ENCODE assay signal across 14 cellular contexts in the genomic region with DNA sequence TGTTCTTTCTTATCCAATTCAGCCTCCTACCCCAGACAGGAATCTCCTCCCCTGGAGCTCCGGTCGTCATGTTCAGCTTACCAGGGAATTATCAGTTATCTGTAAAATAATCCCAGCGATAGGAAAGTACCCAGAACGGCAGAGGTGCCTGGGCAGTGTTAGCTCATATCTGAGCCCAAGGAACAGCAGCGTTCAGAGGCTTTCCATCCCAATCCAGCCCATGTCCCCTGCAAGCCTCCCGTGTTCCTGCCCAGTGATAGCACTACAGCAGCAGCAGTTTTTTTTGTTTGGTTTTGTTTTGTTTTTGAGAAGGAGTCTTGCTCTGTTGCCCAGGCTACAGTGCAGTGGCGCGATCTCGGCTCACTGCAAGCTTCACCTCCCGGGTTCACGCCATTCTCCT.
DNase-seq lines count a peak whose midpoint lies in the region; ATAC-seq and TF ChIP-seq lines count a peak whose summit lies in the region.
"Had no signal": no experiment of that assay in that cellular context is flagged by ENCODE, and none has a peak within 500 bp of the region (broad histone marks: within the 10 kb centered on the region; RNA-seq: fewer than 3 reads in every experiment).

No MANE protein-coding gene starts in this region.

- CTCF ChIA-PET in RWPE1 (lab: Yijun Ruan, JAX) = no interaction called here
- CTCF ChIA-PET in activated CD4-positive, alpha-beta memory T cell treated with anti-CD3 and anti-CD28 coated beads for 36 hours (lab: Charles Lee) = no interaction called here

- no peak for ATAC-seq in GM18511 (IDR thresholded peaks at IDR 0.05; ENCODE audit: unreplicated experiment)

- H3K4me1 Mint-ChIP-seq in glutamatergic neuron (ENCODE audit: low read depth, unreplicated experiment) (peaks cover 52% of the 10 kb centered on the region), progenitor cell of endocrine pancreas (ENCODE audit: low read depth) (peaks cover 14% of the 10 kb centered on the region)
- H3K4me1 Mint-ChIP-seq in activated CD4-positive, alpha-beta memory T cell treated with anti-CD3 and anti-CD28 coated beads for 36 hours (ENCODE audit: low read depth) = peaks cover 2% of the 10 kb centered on the region

- POLR2A ChIA-PET in RWPE1 (lab: Yijun Ruan, JAX; ENCODE audit: low non-redundant PET) = interaction anchor here (0.9 kb wide), 1 partner anchor 51 kb away, joined by 3 read pairs; no protein-coding TSS in a partner anchor
- POLR2A ChIA-PET in activated CD4-positive, alpha-beta memory T cell treated with anti-CD3 and anti-CD28 coated beads for 36 hours (lab: Charles Lee) = no interaction called here

- H3K27ac ChIP-seq in C4-2B (peak overlapping the region; percentile 99), RWPE1 (peak overlapping the region; percentile 49)

- no peak for DNase-seq in RWPE1 (ENCODE audit: low spot score)
- no peak for DNase-seq in glutamatergic neuron
- no peak for DNase-seq in progenitor cell of endocrine pancreas (ENCODE audit: low spot score, unreplicated experiment)
- DNase-seq in MV-4-11 (lab: John Stamatoyannopoulos, UW) = no peak
- no peak for DNase-seq in NCI-H1092 (lab: John Stamatoyannopoulos, UW)
- no peak for DNase-seq in activated CD4-positive, alpha-beta memory T cell treated with anti-CD3 and anti-CD28 coated beads for 36 hours
- DNase-seq: CD4-positive, alpha-beta T cell; DND-41; NCI-H1436 treated with DMSO at 0.1 percent for 48 hours; NCI-H2081 treated with DMSO at 0.1 percent for 48 hours; NCI-H345; NCI-H526 treated with DMSO at 0.1 percent for 48 hours had no signal

- peak overlapping the region; percentile 14 for H3K27ac Mint-ChIP-seq in glutamatergic neuron (ENCODE audit: unreplicated experiment)
- peak overlapping the region; percentile 54 for H3K27ac Mint-ChIP-seq in progenitor cell of endocrine pancreas
- no peak overlapping the region for H3K27ac Mint-ChIP-seq in activated CD4-positive, alpha-beta memory T cell treated with anti-CD3 and anti-CD28 coated beads for 36 hours
- H3K27ac Mint-ChIP-seq: CD4-positive, alpha-beta T cell had no signal

- H3K27me3 Mint-ChIP-seq in glutamatergic neuron (ENCODE audit: unreplicated experiment) (peaks cover 29% of the 10 kb centered on the region), progenitor cell of endocrine pancreas (no peaks in the 10 kb centered on the region)
- no peaks in the 10 kb centered on the region for H3K27me3 Mint-ChIP-seq in activated CD4-positive, alpha-beta memory T cell treated with anti-CD3 and anti-CD28 coated beads for 36 hours
- H3K27me3 Mint-ChIP-seq: CD4-positive, alpha-beta T cell had no signal

- intact Hi-C loops in activated CD4-positive, alpha-beta memory T cell treated with anti-CD3 and anti-CD28 coated beads for 36 hours (cut with micrococcal nuclease) = no loop called here

- H3K4me3 Mint-ChIP-seq in glutamatergic neuron (ENCODE audit: unreplicated experiment) (no peak overlapping the region), progenitor cell of endocrine pancreas (ENCODE audit: low read depth) (no peak overlapping the region)
- no peak overlapping the region for H3K4me3 Mint-ChIP-seq in activated CD4-positive, alpha-beta memory T cell treated with anti-CD3 and anti-CD28 coated beads for 36 hours
- H3K4me3 Mint-ChIP-seq: CD4-positive, alpha-beta T cell had no signal

- TF ChIP-seq CTCF in C4-2B (conservative IDR thresholded peaks at IDR 0.05) = no peak
- TF ChIP-seq CTCF in RWPE1 (conservative IDR thresholded peaks at IDR 0.05; ENCODE audit: low read depth) = no peak
- no peak for TF ChIP-seq CTCF in glutamatergic neuron (IDR thresholded peaks at IDR 0.05; ENCODE audit: partially characterized antibody, unreplicated experiment)
- TF ChIP-seq CTCF in progenitor cell of endocrine pancreas (IDR thresholded peaks at IDR 0.05; ENCODE audit: unreplicated experiment) = no peak

- H3K9me3 Mint-ChIP-seq in glutamatergic neuron (ENCODE audit: unreplicated experiment) (peaks cover 21% of the 10 kb centered on the region), progenitor cell of endocrine pancreas (ENCODE audit: low read depth) (no peaks in the 10 kb centered on the region)
- no peaks in the 10 kb centered on the region for H3K9me3 Mint-ChIP-seq in activated CD4-positive, alpha-beta memory T cell treated with anti-CD3 and anti-CD28 coated beads for 36 hours
- H3K9me3 Mint-ChIP-seq: CD4-positive, alpha-beta T cell had no signal

- H3K36me3 Mint-ChIP-seq in glutamatergic neuron (ENCODE audit: unreplicated experiment) (peaks cover 10% of the 10 kb centered on the region), progenitor cell of endocrine pancreas (ENCODE audit: insufficient read depth) (peaks cover under 1% of the 10 kb centered on the region)
- H3K36me3 Mint-ChIP-seq in activated CD4-positive, alpha-beta memory T cell treated with anti-CD3 and anti-CD28 coated beads for 36 hours = no peaks in the 10 kb centered on the region
